In the genomic region with DNA sequence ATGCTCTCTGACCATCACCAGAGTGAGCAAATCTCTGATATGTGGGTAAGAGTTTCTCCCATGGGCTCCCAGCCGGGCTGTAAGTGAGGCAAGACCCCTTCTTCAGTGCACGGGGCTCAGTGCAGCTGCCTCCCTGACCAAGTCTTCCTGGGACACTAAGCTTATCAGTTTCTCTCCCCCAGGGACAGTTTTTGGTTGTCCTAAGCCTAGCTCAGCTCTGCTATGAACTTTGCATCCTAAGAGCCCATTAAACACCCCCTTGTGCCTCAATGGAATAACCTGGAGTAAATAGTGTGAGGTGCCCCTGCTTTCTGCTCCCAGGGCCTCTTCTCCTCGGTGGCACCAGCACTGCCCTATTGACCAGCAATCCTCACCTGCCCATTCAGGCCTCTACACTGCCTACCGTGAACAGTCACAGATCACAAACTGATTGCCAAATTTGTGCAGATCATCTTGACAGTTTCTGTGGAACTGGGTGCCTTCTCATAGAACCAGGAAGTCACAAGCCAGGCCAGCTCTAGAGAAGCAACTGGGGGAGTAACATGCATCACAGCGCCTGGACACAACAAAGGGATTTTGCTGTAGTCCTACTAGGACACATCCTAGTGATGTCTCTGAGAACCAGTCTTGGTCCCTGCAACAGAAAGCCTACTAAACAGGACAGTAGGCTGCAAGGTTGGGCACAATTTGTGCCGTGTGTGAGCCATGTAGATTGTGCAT, we compare ENCODE assay signal across 19 cellular contexts. TPM values are rescaled to one million over a fixed set of nuclear protein-coding genes. Genes with fewer than 3 reads are reported as not detected.
"Had no signal": no experiment of that assay in that cellular context is flagged by ENCODE, and none has a peak within 500 bp of the region (broad histone marks: within the 10 kb centered on the region; RNA-seq: fewer than 3 reads in every experiment).

No MANE protein-coding gene starts in this region.

- H3K4me3 Mint-ChIP-seq: activated naive CD8-positive, alpha-beta T cell treated with anti-CD3 and anti-CD28 coated beads for 36 hours; activated T-cell treated with anti-CD3 and anti-CD28 coated beads, Interleukin-2, amount 50 U/mL, for 72 hours; natural killer cell had no signal

- ATAC-seq: activated T-cell treated with anti-CD3 and anti-CD28 coated beads, Interleukin-2, amount 50 U/mL, for 72 hours; natural killer cell had no signal

- H3K27ac Mint-ChIP-seq: activated naive CD8-positive, alpha-beta T cell treated with anti-CD3 and anti-CD28 coated beads for 36 hours; activated T-cell treated with anti-CD3 and anti-CD28 coated beads, Interleukin-2, amount 50 U/mL, for 72 hours had no signal

- H3K36me3 ChIP-seq: brain microvascular endothelial cell, neutrophil had no signal

- H3K27ac ChIP-seq: brain microvascular endothelial cell, neutrophil had no signal

- H3K36me3 Mint-ChIP-seq: natural killer cell had no signal

- H3K27me3 ChIP-seq: neutrophil had no signal

- DNase-seq: activated CD4-positive, alpha-beta T cell treated with anti-CD3 and anti-CD28 coated beads, Interleukin-2, amount 50 U/mL, for 4 hours; activated CD4-positive, CD25-positive, alpha-beta regulatory T cell; activated CD8-positive, alpha-beta memory T cell treated with anti-CD3 and anti-CD28 coated beads, Interleukin-2, amount 50 U/mL, for 4 hours; activated naive CD8-positive, alpha-beta T cell treated with anti-CD3 and anti-CD28 coated beads for 36 hours; activated T-cell treated with anti-CD3 and anti-CD28 coated beads, Interleukin-2, amount 50 U/mL, for 72 hours; brain microvascular endothelial cell; cerebellar nuclear complex; effector memory CD4-positive, alpha-beta T cell; foreskin melanocyte; kidney glomerular epithelial cell; mesendoderm; natural killer cell; retina; stimulated activated CD4-positive, alpha-beta T cell treated with anti-CD3 and anti-CD28 coated beads, Interleukin-2, amount 100 ng/mL, for 48 hours; stimulated activated naive CD4-positive, alpha-beta T cell treated with Interleukin-2 at 50 U/mL for 16 hours; substantia nigra; trophoblast cell had no signal

- H3K9me3 Mint-ChIP-seq: activated T-cell treated with anti-CD3 and anti-CD28 coated beads, Interleukin-2, amount 50 U/mL, for 72 hours had no signal

- H3K9me3 ChIP-seq: neutrophil had no signal

RNA-seq across cellular contexts. Expression of a gene that starts 19.5 kb away (rescaled TPM):
- total RNA-seq: activated T-cell treated with anti-CD3 and anti-CD28 coated beads, Interleukin-2, amount 50 U/mL, for 72 hours; fibroblast of lung had no signal
